ENCODE assay signal across 8 cellular contexts in genomic region chr12:644293-644639, GRCh38. TPM values are rescaled to one million over a fixed set of nuclear protein-coding genes. Genes with fewer than 3 reads are reported as not detected.
A peak's percentile ranks its signal among the peaks of the same experiment; 100 is the strongest.
DNase-seq lines count a peak whose midpoint lies in the region; ATAC-seq and TF ChIP-seq lines count a peak whose summit lies in the region.

No MANE protein-coding gene starts in this region.

- ATAC-seq in DND-41 (ENCODE audit: insufficient read depth, low read depth), result no peak
- no peak for ATAC-seq in gastrocnemius medialis
- no peak for ATAC-seq in HG03571 (IDR thresholded peaks at IDR 0.05; ENCODE audit: unreplicated experiment)
- ATAC-seq in PC-3, result no peak

- in situ Hi-C loops in gastrocnemius medialis (cut with MboI; ENCODE audit: low sequenced_read_pairs in 4 of 4), result loop anchor here in 1 of 4 donors (10.0 kb wide), 1 partner anchor 69 kb away; no protein-coding TSS in a partner anchor

- TF ChIP-seq CTCF in DND-41 (IDR thresholded peaks at IDR 0.05; ENCODE audit: borderline replicate concordance, extremely low read depth, low read length, poor library complexity, severe bottlenecking), result no peak
- no peak for TF ChIP-seq CTCF in OCI-LY3 (IDR thresholded peaks at IDR 0.05; ENCODE audit: low read depth, low read length)
- TF ChIP-seq CTCF in endodermal cell (conservative IDR thresholded peaks at IDR 0.05), result no peak
- TF ChIP-seq CTCF in gastrocnemius medialis (IDR thresholded peaks at IDR 0.05 in 4 of 5, conservative IDR thresholded peaks at IDR 0.05 in 1 of 5), result no peak
- no peak for TF ChIP-seq CTCF in PC-3 (conservative IDR thresholded peaks at IDR 0.05; ENCODE audit: low read depth, low read length)

- no peaks in the 10 kb centered on the region for H3K27me3 Mint-ChIP-seq in endodermal cell (ENCODE audit: insufficient read depth)

- no peaks in the 10 kb centered on the region for H3K27me3 ChIP-seq in DND-41 (ENCODE audit: insufficient read depth, low read length, poor library complexity)
- H3K27me3 ChIP-seq in OCI-LY3 (ENCODE audit: low read depth, low read length), result no peaks in the 10 kb centered on the region
- H3K27me3 ChIP-seq in endodermal cell (ENCODE audit: control insufficient read depth, insufficient read depth, low read length, poor library complexity, severe bottlenecking), result no peaks in the 10 kb centered on the region
- H3K27me3 ChIP-seq in gastrocnemius medialis, result no peaks in the 10 kb centered on the region
- H3K27me3 ChIP-seq in PC-3 (ENCODE audit: low read length), result no peaks in the 10 kb centered on the region

- intact Hi-C loops in gastrocnemius medialis (cut with DNase I; ENCODE audit: low total_unique reads) (no loop called here), PC-3 (cut with micrococcal nuclease) (no loop called here)

- H2AFZ ChIP-seq in DND-41 (ENCODE audit: low read depth, low read length), result no peak overlapping the region
- no peak overlapping the region for H2AFZ ChIP-seq in OCI-LY3 (ENCODE audit: low read depth, low read length)
- no peak overlapping the region for H2AFZ ChIP-seq in PC-3 (ENCODE audit: low read length)

- H3K79me2 ChIP-seq in DND-41 (ENCODE audit: insufficient read depth, low read length) (no peaks in the 10 kb centered on the region), OCI-LY3 (ENCODE audit: low read length) (no peaks in the 10 kb centered on the region), PC-3 (ENCODE audit: low read length) (no peaks in the 10 kb centered on the region)

- POLR2A ChIA-PET in PC-3 (lab: Charles Lee; ENCODE audit: unreplicated experiment), result no interaction called here

- H3K9me3 ChIP-seq in DND-41 (ENCODE audit: insufficient read depth, low read length, severe bottlenecking), result no peaks in the 10 kb centered on the region
- H3K9me3 ChIP-seq in OCI-LY3 (ENCODE audit: insufficient read depth, low read length), result no peaks in the 10 kb centered on the region
- no peaks in the 10 kb centered on the region for H3K9me3 ChIP-seq in endodermal cell (ENCODE audit: control insufficient read depth, low read length)
- no peaks in the 10 kb centered on the region for H3K9me3 ChIP-seq in gastrocnemius medialis
- H3K9me3 ChIP-seq in PC-3 (ENCODE audit: low read length), result no peaks in the 10 kb centered on the region

- H3K36me3 ChIP-seq in DND-41 (ENCODE audit: insufficient read depth, low read length), result no peaks in the 10 kb centered on the region
- peaks cover 14% of the 10 kb centered on the region for H3K36me3 ChIP-seq in OCI-LY3 (replicated peaks; ENCODE audit: low read depth, low read length)
- H3K36me3 ChIP-seq in endodermal cell (ENCODE audit: control insufficient read depth, insufficient read depth, low read length), result no peaks in the 10 kb centered on the region
- no peaks in the 10 kb centered on the region for H3K36me3 ChIP-seq in gastrocnemius medialis
- H3K36me3 ChIP-seq in PC-3 (ENCODE audit: low read depth, low read length), result no peaks in the 10 kb centered on the region

- CTCF ChIA-PET in PC-3 (lab: Charles Lee), result no interaction called here

- H3K4me2 ChIP-seq in DND-41 (ENCODE audit: insufficient read depth, low read length), result peak overlapping the region; percentile 94
- peak overlapping the region; percentile 87 for H3K4me2 ChIP-seq in OCI-LY3 (ENCODE audit: low read length)
- no peak overlapping the region for H3K4me2 ChIP-seq in PC-3 (ENCODE audit: low read length)

- H3K9me2 ChIP-seq in PC-3 (replicated peaks; ENCODE audit: low read length), result no peaks in the 10 kb centered on the region

- 96 to 98% methylated on average over 5 of the region's 6 CpGs for WGBS in endodermal cell (ENCODE audit: insufficient coverage in 1 of 2, insufficient read length in 1 of 2), 2 experiments

- H3K27ac Mint-ChIP-seq in endodermal cell, result no peak overlapping the region

- peaks cover 22% of the 10 kb centered on the region for H3K4me1 ChIP-seq in DND-41 (ENCODE audit: insufficient read depth, low read length)
- H3K4me1 ChIP-seq in OCI-LY3 (ENCODE audit: low read length), result peaks cover 25% of the 10 kb centered on the region
- no peaks in the 10 kb centered on the region for H3K4me1 ChIP-seq in endodermal cell (ENCODE audit: control insufficient read depth, insufficient read depth, low read length)
- peaks cover 48 to 76% of the 10 kb centered on the region in 2 donors for H3K4me1 ChIP-seq in gastrocnemius medialis
- peaks cover 18% of the 10 kb centered on the region for H3K4me1 ChIP-seq in PC-3 (ENCODE audit: insufficient read depth, low read length)

- no peak for TF ChIP-seq POLR2A in gastrocnemius medialis (IDR thresholded peaks at IDR 0.05)

- no peaks in the 10 kb centered on the region for H3K9me3 Mint-ChIP-seq in endodermal cell

- no peak overlapping the region for H3K4me3 ChIP-seq in DND-41 (ENCODE audit: low read depth in 1 of 2, low read length in 2 of 2)
- H3K4me3 ChIP-seq in OCI-LY3 (ENCODE audit: low read length), result peak overlapping the region; percentile 78; the same call in 1 of the 2 replicates
- H3K4me3 ChIP-seq in endodermal cell (ENCODE audit: low read length), result no peak overlapping the region
- H3K4me3 ChIP-seq in gastrocnemius medialis, result peak overlapping the region; percentile 72 to 81 (median 78)
- no peak overlapping the region for H3K4me3 ChIP-seq in PC-3 (ENCODE audit: low read length)

- peaks cover 3% of the 10 kb centered on the region for H3K36me3 Mint-ChIP-seq in endodermal cell (ENCODE audit: low read depth)

- no peaks in the 10 kb centered on the region for H3F3A ChIP-seq in PC-3 (ENCODE audit: low read length, unreplicated experiment)

- no peak overlapping the region for H3K4me3 Mint-ChIP-seq in endodermal cell

- H4K20me1 ChIP-seq in DND-41 (ENCODE audit: insufficient read depth, low read length), result no peaks in the 10 kb centered on the region
- no peaks in the 10 kb centered on the region for H4K20me1 ChIP-seq in OCI-LY3 (ENCODE audit: insufficient read depth, low read length)
- H4K20me1 ChIP-seq in PC-3 (ENCODE audit: low read length), result no peaks in the 10 kb centered on the region

- H3K9ac ChIP-seq in DND-41 (ENCODE audit: low read depth, low read length) (no peak overlapping the region), OCI-LY3 (ENCODE audit: low read length) (peak overlapping the region; percentile 93; the same call in 1 of the 2 replicates), endodermal cell (ENCODE audit: extremely low read depth, low read length, poor library complexity, severe bottlenecking) (no peak overlapping the region), PC-3 (ENCODE audit: low read length) (no peak overlapping the region)

- H3K27ac ChIP-seq in DND-41 (ENCODE audit: low read length) (no peak overlapping the region), OCI-LY3 (ENCODE audit: low read length) (0 out of 2 replicates have a peak overlapping the region, but pooled peaks have one; percentile 78), endodermal cell (ENCODE audit: low read depth, low read length) (no peak overlapping the region), gastrocnemius medialis (peak overlapping the region; percentile 91 to 99 (median 96)), PC-3 (ENCODE audit: low read length) (no peak overlapping the region)

- H3K4me1 Mint-ChIP-seq in endodermal cell, result peaks cover 21% of the 10 kb centered on the region

- DNase-seq in DND-41, result no peak
- peak; percentile 25 for DNase-seq in endodermal cell
- no peak for DNase-seq in gastrocnemius medialis
- no peak for DNase-seq in activated gamma-delta T cell treated with Interleukin-2 at 50 U/mL for 16 hours
- no peak for DNase-seq in PC-3
- no peak for DNase-seq in NCI-H2029 treated with DMSO at 0.1 percent for 48 hours (lab: John Stamatoyannopoulos, UW)

- no TSS peak for BruUV-seq in PC-3 (replicated peaks; lab: Mats Ljungman, UMichigan)

RNA-seq across cellular contexts. Expression of gene NINJ2, which starts 19.0 kb away (rescaled TPM):
- total RNA-seq in endodermal cell (1 to 10 TPM in 1 of 2 donors, under 1 TPM in 1; 0.73 to 5.1 TPM), gastrocnemius medialis (100 to 1,000 TPM in 1 of 4 donors, 10 to 100 TPM in 3; 12.0 to 106 (median 78.5) TPM), PC-3 (2014; rRNA removed) (not detected in 2 replicates)
- not detected for polyA plus RNA-seq in endodermal cell (2013, experiment 1 of 2)
- 0.41 TPM for polyA plus RNA-seq in endodermal cell (2013, experiment 2 of 2)

Comparison
In these comparisons a context has a peak if more than half of its experiments do, and no peak if none do; other contexts are left out.
1. H3K27ac ChIP-seq: peak in OCI-LY3 (single experiment) and gastrocnemius medialis (4 of 4); none in DND-41 (single experiment), endodermal cell (single experiment) and PC-3 (single experiment).
2. H3K4me3 ChIP-seq: peak in OCI-LY3 (single experiment) and gastrocnemius medialis (4 of 4); none in DND-41 (0 of 2), endodermal cell (single experiment) and PC-3 (single experiment).